Comparison of ENCODE assay signal across 23 cellular contexts in the genomic region with DNA sequence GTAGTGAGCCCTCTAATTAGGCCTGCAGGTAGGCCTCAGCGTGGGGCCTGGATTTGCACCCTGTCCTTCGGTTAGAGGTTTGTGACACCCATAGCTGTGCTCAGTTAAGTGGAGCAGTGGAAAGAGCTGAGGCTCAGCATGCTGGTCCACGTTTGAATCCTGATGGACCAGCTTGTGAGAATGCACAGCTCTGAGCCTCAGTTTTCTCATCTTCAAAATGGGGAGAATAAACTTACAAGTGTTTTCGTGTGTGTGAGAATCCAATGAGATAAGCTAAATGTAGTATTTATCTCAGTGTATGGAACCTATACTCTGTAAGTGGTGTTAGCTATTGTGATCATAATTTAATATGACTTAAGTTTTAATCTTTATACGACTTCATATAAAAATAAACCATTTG. TPM values are rescaled to one million over a fixed set of nuclear protein-coding genes. Genes with fewer than 3 reads are reported as not detected.
DNase-seq lines count a peak whose midpoint lies in the region; ATAC-seq, FAIRE-seq and TF ChIP-seq lines count a peak whose summit lies in the region.
"Had no signal": no experiment of that assay in that cellular context is flagged by ENCODE, and none has a peak within 500 bp of the region (broad histone marks: within the 10 kb centered on the region; RNA-seq: fewer than 3 reads in every experiment).

No MANE protein-coding gene starts in this region.

- no peak overlapping the region for H2BK12ac ChIP-seq in H1 (ENCODE audit: low read depth, low read length)

- H3K4ac ChIP-seq in H1 (replicated peaks; ENCODE audit: insufficient read length, low read depth, low read length), result no peak overlapping the region

- in situ Hi-C loops in HepG2 (cut with HindIII; ENCODE audit: extremely low pct_ligation_motif_present, low pct_unique_long_range_greater_than_20kb), result loop anchor here (10.0 kb wide), 1 partner anchor 149 kb away; no protein-coding TSS in a partner anchor

- H3K9ac ChIP-seq in HepG2 (ENCODE audit: insufficient read depth, low read depth, low read length) (no peak overlapping the region), H1 (replicated peaks in 1 of 4; ENCODE audit: extremely low read depth in 1 of 4, low read depth in 3 of 4, low read length in 3 of 4) (no peak overlapping the region)
- H3K9ac ChIP-seq: GM23248 had no signal

- DNase-seq in HepG2 (ENCODE audit: low spot score) (no peak), right lobe of liver (no peak), H1 (ENCODE audit: low read depth in 1 of 2, low spot score in 2 of 2) (no peak), T-cell (no peak), anterior cingulate cortex (lab: John Stamatoyannopoulos, UW) (no peak)
- no peak for DNase-seq in CD4-positive, alpha-beta T cell
- no peak for DNase-seq in activated naive CD4-positive, alpha-beta T cell treated with anti-CD3 and anti-CD28 coated beads, Interleukin-2, amount 10 ng/mL, durations not matched to agents 7 days and 5 days
- DNase-seq: ACHN; AML-193; Caco-2; CD4-positive, CD25-positive, alpha-beta regulatory T cell; GM23248; HCEC 1CT; KG1 had no signal

- H3K56ac ChIP-seq in H1 (replicated peaks; ENCODE audit: insufficient read length, low read depth, low read length), result no peak overlapping the region

- H3K23me2 ChIP-seq in H1 (ENCODE audit: low read depth, low read length), result no peaks in the 10 kb centered on the region; the same call in 1 of the 2 replicates

- TF ChIP-seq RAD21 in HepG2 (CRISPR knock-in tag; IDR thresholded peaks at IDR 0.05) (no peak), H1 (IDR thresholded peaks at IDR 0.05 in 1 of 2, conservative IDR thresholded peaks at IDR 0.05 in 1 of 2; ENCODE audit: low read depth in 2 of 2, low read length in 2 of 2) (no peak)

- no peak overlapping the region for H3K23ac ChIP-seq in H1 (ENCODE audit: insufficient read length)

- no peak overlapping the region for H3K18ac ChIP-seq in H1 (ENCODE audit: extremely low read depth, low read length)

- H4K91ac ChIP-seq in H1 (replicated peaks; ENCODE audit: insufficient read length, low read length), result no peak overlapping the region

- POLR2A ChIA-PET in HepG2 (lab: Yijun Ruan, JAX), result interaction anchor here (2.3 kb wide), 1 partner anchor 23 kb away, joined by 5 read pairs; a partner anchor contains a TSS
- POLR2A ChIA-PET in CD4-positive, alpha-beta T cell (lab: Charles Lee), result no interaction called here
- POLR2A ChIA-PET in H1 (lab: Charles Lee; ENCODE audit: partially characterized antibody), result interaction anchor here (0.6 kb wide), 1 partner anchor 250 kb away, joined by 4 read pairs; no protein-coding TSS in a partner anchor
- POLR2A ChIA-PET in T-cell (lab: Charles Lee), result no interaction called here

- H3K4me3 ChIP-seq in HepG2 (replicated peaks in 1 of 3; ENCODE audit: insufficient read depth in 1 of 3, low read depth in 2 of 3, low read length in 3 of 3), result no peak overlapping the region
- H3K4me3 ChIP-seq in right lobe of liver, result no peak overlapping the region
- no peak overlapping the region for H3K4me3 ChIP-seq in H1 (ENCODE audit: extremely low read depth in 1 of 4, insufficient read depth in 2 of 4, low read depth in 3 of 4, low read length in 4 of 4)
- H3K4me3 ChIP-seq: GM23248 had no signal

- no peak overlapping the region for H2BK5ac ChIP-seq in H1 (ENCODE audit: low read depth, low read length)

- 0 out of 2 replicates have a peak, but pooled peaks cover 4% of the 10 kb centered on the region for H3K79me1 ChIP-seq in H1 (ENCODE audit: low read depth, low read length)

- no peak overlapping the region for H2BK15ac ChIP-seq in H1 (ENCODE audit: low read length)

- 95% methylated on average over 5 of the region's 5 CpGs for WGBS in HepG2 (ENCODE audit: low lambda C conversion rate)
- 92% methylated on average over 5 of the region's 5 CpGs for WGBS in right lobe of liver (ENCODE audit: insufficient coverage, low coverage, low lambda C conversion rate, missing lambda C conversion rate)
- 91% methylated on average over 5 of the region's 5 CpGs; no CpG with 5 or more reads in 1 of the 2 experiments for WGBS in H1 (ENCODE audit: extremely low coverage in 1 of 2, insufficient coverage in 1 of 2, insufficient read length in 1 of 2, insufficient replicate concordance in 2 of 2, low coverage in 1 of 2, low lambda C conversion rate in 2 of 2, missing lambda C conversion rate in 1 of 2), 2 experiments

- H3K4me3 Mint-ChIP-seq in CD4-positive, alpha-beta T cell, result no peak overlapping the region
- H3K4me3 Mint-ChIP-seq in activated naive CD4-positive, alpha-beta T cell treated with anti-CD3 and anti-CD28 coated beads, Interleukin-2, amount 10 ng/mL, durations not matched to agents 7 days and 5 days, result no peak overlapping the region
- H3K4me3 Mint-ChIP-seq in T-cell, result peak overlapping the region in 1 of 3 donors; percentile 6
- H3K4me3 Mint-ChIP-seq: CD4-positive, CD25-positive, alpha-beta regulatory T cell had no signal

- H3K4me1 Mint-ChIP-seq in CD4-positive, alpha-beta T cell (ENCODE audit: low read depth), result peaks cover 77% of the 10 kb centered on the region
- H3K4me1 Mint-ChIP-seq in activated naive CD4-positive, alpha-beta T cell treated with anti-CD3 and anti-CD28 coated beads, Interleukin-2, amount 10 ng/mL, durations not matched to agents 7 days and 5 days, result peaks cover 12% of the 10 kb centered on the region
- peaks cover 57 to 70% (median 60%) of the 10 kb centered on the region in 3 donors for H3K4me1 Mint-ChIP-seq in T-cell

- FAIRE-seq in HepG2 (lab: Jason Lieb, UNC) (no peak), H1 (lab: Jason Lieb, UNC) (no peak)
- FAIRE-seq: A204.1, D721Med, G401.6, GM12891, GM19239, H54, HTR-8/SVneo had no signal

- no peaks in the 10 kb centered on the region for H3K9me3 Mint-ChIP-seq in CD4-positive, alpha-beta T cell
- no peaks in the 10 kb centered on the region for H3K9me3 Mint-ChIP-seq in activated naive CD4-positive, alpha-beta T cell treated with anti-CD3 and anti-CD28 coated beads, Interleukin-2, amount 10 ng/mL, durations not matched to agents 7 days and 5 days
- no peaks in the 10 kb centered on the region for H3K9me3 Mint-ChIP-seq in T-cell
- H3K9me3 Mint-ChIP-seq: CD4-positive, CD25-positive, alpha-beta regulatory T cell; IgD-negative memory B cell had no signal

- peaks cover 58% of the 10 kb centered on the region for H3K4me1 ChIP-seq in HepG2 (ENCODE audit: insufficient read depth, low read length)
- H3K4me1 ChIP-seq in right lobe of liver, result peaks cover 0 to 16% (median 6%) of the 10 kb centered on the region in 4 donors
- peaks cover 4 to 22% (median 7%) of the 10 kb centered on the region in 4 experiments; a peak in 6 of 7 replicates for H3K4me1 ChIP-seq in H1 (replicated peaks in 1 of 4; ENCODE audit: control insufficient read depth in 3 of 4, insufficient read depth in 4 of 4, low read length in 3 of 4)

- H3K4me2 ChIP-seq in HepG2 (ENCODE audit: low read depth, low read length), result no peak overlapping the region
- H3K4me2 ChIP-seq in H1 (ENCODE audit: insufficient read depth in 1 of 2, low read depth in 2 of 2, low read length in 2 of 2), result no peak overlapping the region

- H3K79me2 ChIP-seq in HepG2 (ENCODE audit: insufficient read depth, low read length) (peaks cover 55% of the 10 kb centered on the region), H1 (ENCODE audit: control insufficient read depth in 1 of 2, insufficient read depth in 2 of 2, low read length in 2 of 2) (no peaks in the 10 kb centered on the region)

- H3K27me3 ChIP-seq in HepG2 (ENCODE audit: control insufficient read depth in 1 of 2, insufficient read depth in 2 of 2, low read length in 2 of 2) (no peaks in the 10 kb centered on the region), right lobe of liver (no peaks in the 10 kb centered on the region), H1 (replicated peaks in 1 of 4; ENCODE audit: control insufficient read depth in 3 of 4, extremely low read depth in 1 of 4, insufficient read depth in 3 of 4, low read length in 3 of 4) (no peaks in the 10 kb centered on the region)
- no peaks in the 10 kb centered on the region for H3K27me3 ChIP-seq in CD4-positive, alpha-beta T cell (ENCODE audit: control insufficient read depth, insufficient read depth, low read length)

- H3K36me3 Mint-ChIP-seq in CD4-positive, alpha-beta T cell (ENCODE audit: low read depth), result peaks cover 8% of the 10 kb centered on the region
- H3K36me3 Mint-ChIP-seq in activated naive CD4-positive, alpha-beta T cell treated with anti-CD3 and anti-CD28 coated beads, Interleukin-2, amount 10 ng/mL, durations not matched to agents 7 days and 5 days, result peaks cover 3% of the 10 kb centered on the region
- H3K36me3 Mint-ChIP-seq in T-cell, result peaks cover 6% of the 10 kb centered on the region

- H3K36me3 ChIP-seq in HepG2 (replicated peaks in 1 of 2; ENCODE audit: control insufficient read depth in 1 of 2, insufficient read depth in 2 of 2, low read length in 2 of 2), result peaks cover 0 to 4% of the 10 kb centered on the region in 2 experiments; a peak in 1 of 5 replicates
- no peaks in the 10 kb centered on the region for H3K36me3 ChIP-seq in right lobe of liver
- H3K36me3 ChIP-seq in H1 (ENCODE audit: control insufficient read depth in 2 of 4, insufficient read depth in 4 of 4, low read length in 3 of 4), result no peaks in the 10 kb centered on the region

- no peak for TF ChIP-seq POLR2A in HepG2 (IDR thresholded peaks at IDR 0.05; ENCODE audit: insufficient read depth in 1 of 2, low read depth in 2 of 2, low read length in 2 of 2)
- TF ChIP-seq POLR2A in right lobe of liver (IDR thresholded peaks at IDR 0.05), result no peak
- no peak for TF ChIP-seq POLR2A in H1 (IDR thresholded peaks at IDR 0.05; ENCODE audit: control extremely low read depth in 1 of 2, low read depth in 2 of 2, low read length in 2 of 2)

- no peak overlapping the region for H2BK20ac ChIP-seq in H1 (ENCODE audit: low read length)

- H4K8ac ChIP-seq in H1 (ENCODE audit: extremely low read depth, insufficient read depth, low read length), result no peak overlapping the region

- TF ChIP-seq EP300 in HepG2 (IDR thresholded peaks at IDR 0.05; ENCODE audit: low read depth in 2 of 2, low read length in 2 of 2) (no peak), HepG2 (CRISPR knock-in tag; IDR thresholded peaks at IDR 0.05; ENCODE audit: borderline replicate concordance) (no peak), H1 (IDR thresholded peaks at IDR 0.05; ENCODE audit: borderline replicate concordance in 1 of 2, low read depth in 2 of 2, low read length in 2 of 2) (no peak)

- no peaks in the 10 kb centered on the region for H3K9me3 ChIP-seq in HepG2 (ENCODE audit: low read length)
- no peaks in the 10 kb centered on the region for H3K9me3 ChIP-seq in right lobe of liver
- no peaks in the 10 kb centered on the region for H3K9me3 ChIP-seq in CD4-positive, alpha-beta T cell (ENCODE audit: control insufficient read depth, low read length)
- H3K9me3 ChIP-seq in H1 (ENCODE audit: insufficient read depth in 2 of 2, low read depth in 1 of 2, low read length in 1 of 2), result no peaks in the 10 kb centered on the region
- H3K9me3 ChIP-seq: Caco-2 had no signal

- TF ChIP-seq CTCF in HepG2 (CRISPR knock-in tag; IDR thresholded peaks at IDR 0.05), result no peak
- TF ChIP-seq CTCF in right lobe of liver (IDR thresholded peaks at IDR 0.05), result no peak
- TF ChIP-seq CTCF in CD4-positive, alpha-beta T cell (IDR thresholded peaks at IDR 0.05), result no peak
- TF ChIP-seq CTCF in H1 (IDR thresholded peaks at IDR 0.05; ENCODE audit: control extremely low read depth in 1 of 3, insufficient read depth in 1 of 3, low read depth in 1 of 3, low read length in 3 of 3), result no peak

- H2BK120ac ChIP-seq in H1 (replicated peaks; ENCODE audit: low read depth, low read length), result no peak overlapping the region

- no peaks in the 10 kb centered on the region for H4K20me1 ChIP-seq in HepG2 (ENCODE audit: insufficient read depth, low read length)
- H4K20me1 ChIP-seq in H1 (replicated peaks in 1 of 2; ENCODE audit: control insufficient read depth in 1 of 2, insufficient read depth in 2 of 2, low read length in 2 of 2), result no peaks in the 10 kb centered on the region

- H3K27ac Mint-ChIP-seq in CD4-positive, alpha-beta T cell, result peak overlapping the region; percentile 45
- H3K27ac Mint-ChIP-seq in activated naive CD4-positive, alpha-beta T cell treated with anti-CD3 and anti-CD28 coated beads, Interleukin-2, amount 10 ng/mL, durations not matched to agents 7 days and 5 days, result no peak overlapping the region
- H3K27ac Mint-ChIP-seq in T-cell, result no peak overlapping the region
- H3K27ac Mint-ChIP-seq: CD4-positive, CD25-positive, alpha-beta regulatory T cell had no signal

- H2AFZ ChIP-seq in HepG2 (ENCODE audit: low read length) (no peak overlapping the region), H1 (ENCODE audit: low read length) (no peak overlapping the region)
- H2AFZ ChIP-seq: GM23248 had no signal

- H3K14ac ChIP-seq in H1 (ENCODE audit: insufficient read length), result no peak overlapping the region

- no peaks in the 10 kb centered on the region for H3K27me3 Mint-ChIP-seq in CD4-positive, alpha-beta T cell
- no peaks in the 10 kb centered on the region for H3K27me3 Mint-ChIP-seq in activated naive CD4-positive, alpha-beta T cell treated with anti-CD3 and anti-CD28 coated beads, Interleukin-2, amount 10 ng/mL, durations not matched to agents 7 days and 5 days
- H3K27me3 Mint-ChIP-seq in T-cell, result no peaks in the 10 kb centered on the region
- H3K27me3 Mint-ChIP-seq: CD4-positive, CD25-positive, alpha-beta regulatory T cell; IgD-negative memory B cell had no signal

- CTCF ChIA-PET in HepG2 (lab: Yijun Ruan, JAX; ENCODE audit: low intra/inter-chr PET ratio, low total read pairs), result no interaction called here
- CTCF ChIA-PET in CD4-positive, alpha-beta T cell (lab: Charles Lee), result no interaction called here
- CTCF ChIA-PET in H1 (lab: Charles Lee; ENCODE audit: partially characterized antibody), result interaction anchor here (0.8 to 2.5 kb wide), 6 partner anchors 21 to 254 kb away, joined by 3 to 11 read pairs (median 6); no protein-coding TSS in a partner anchor
- CTCF ChIA-PET in activated naive CD4-positive, alpha-beta T cell treated with anti-CD3 and anti-CD28 coated beads, Interleukin-2, amount 10 ng/mL, durations not matched to agents 7 days and 5 days (lab: Charles Lee), result interaction anchor here (0.8 kb wide), 1 partner anchor 385 kb away, joined by 3 read pairs; no protein-coding TSS in a partner anchor
- CTCF ChIA-PET in T-cell (lab: Charles Lee), result no interaction called here

- H2AK5ac ChIP-seq in H1 (ENCODE audit: low read depth, low read length), result no peak overlapping the region

- ATAC-seq in HepG2 (no peak), right lobe of liver (no peak), T-cell (replicated peaks in 1 of 4) (no peak)
- ATAC-seq in CD4-positive, alpha-beta T cell (ENCODE audit: poor library complexity), result no peak

- H3K27ac ChIP-seq in HepG2 (ENCODE audit: extremely low read length, insufficient read depth, low read length), result no peak overlapping the region
- H3K27ac ChIP-seq in right lobe of liver, result no peak overlapping the region
- no peak overlapping the region for H3K27ac ChIP-seq in CD4-positive, alpha-beta T cell (ENCODE audit: low read depth, low read length)
- H3K27ac ChIP-seq in H1 (ENCODE audit: low read depth, low read length), result no peak overlapping the region
- H3K27ac ChIP-seq: GM23248, HL-60 had no signal

- no peak overlapping the region for H4K5ac ChIP-seq in H1 (ENCODE audit: insufficient read length, low read depth, low read length)

- intact Hi-C loops in HepG2 (cut with micrococcal nuclease; ENCODE audit: unreplicated experiment), result no loop called here
- intact Hi-C loops in right lobe of liver (cut with DNase I), result no loop called here
- intact Hi-C loops in CD4-positive, alpha-beta T cell (cut with DNase I, micrococcal nuclease), result loop anchor here in 1 of 2 experiments (10.0 kb wide), 1 partner anchor 319 kb away; a partner anchor contains a TSS

- no TSS peak for BruUV-seq in HepG2 (replicated peaks; lab: Mats Ljungman, UMichigan)

RNA-seq across cellular contexts. Expression of a gene that starts 22.5 kb away (rescaled TPM):
- total RNA-seq in HepG2 (2016; rRNA removed; fragmentation: Illumina TruSeq; extraction: Trizol) (6.4 and 7.9 TPM in 2 replicates), right lobe of liver (10 to 100 TPM; 10.1 to 24.0 (median 13.4) TPM), T-cell (10 to 100 TPM; 15.9 to 21.1 (median 19.1) TPM)
- 5.1 and 5.6 TPM in 2 replicates for total RNA-seq in HepG2 (2016; cell fraction: cytosol; rRNA removed; fragmentation: Illumina TruSeq; extraction: Trizol; ENCODE audit: low read depth)
- 5.8 and 6.7 TPM in 2 replicates for total RNA-seq in HepG2 (2016; cell fraction: insoluble cytoplasmic fraction; rRNA removed; fragmentation: Illumina TruSeq; extraction: Trizol)
- 5.6 and 6.3 TPM in 2 replicates for total RNA-seq in HepG2 (2016; cell fraction: membrane; rRNA removed; fragmentation: Illumina TruSeq; extraction: Trizol)
- total RNA-seq in HepG2 (2016; cell fraction: nucleus; rRNA removed; fragmentation: Illumina TruSeq; extraction: Trizol), result 7.1 and 7.7 TPM in 2 replicates
- polyA plus RNA-seq in HepG2 (2011; rRNA removed) (24.2 and 27.4 TPM in 2 replicates), H1 (2011; rRNA removed) (19.8 and 27.6 TPM in 2 replicates)
- 13.2 and 18.2 TPM in 2 replicates for polyA plus RNA-seq in HepG2 (2011; cell fraction: cytosol; rRNA removed)
- polyA plus RNA-seq in HepG2 (2011; cell fraction: nucleus; rRNA removed), result 26.2 and 26.5 TPM in 2 replicates
- polyA plus RNA-seq in HepG2 (2012), result 17.5 and 20.3 TPM in 2 replicates
- polyA plus RNA-seq in HepG2 (2016; cell fraction: cytosol; fragmentation: Illumina TruSeq; extraction: Trizol; ENCODE audit: low read depth), result 8.0 and 8.6 TPM in 2 replicates
- 17.4 and 20.8 TPM in 2 replicates for polyA plus RNA-seq in HepG2 (2016; cell fraction: insoluble cytoplasmic fraction; fragmentation: Illumina TruSeq; extraction: Trizol; ENCODE audit: low read depth)
- polyA plus RNA-seq in HepG2 (2016; cell fraction: membrane; fragmentation: Illumina TruSeq; extraction: Trizol; ENCODE audit: low read depth), result 10.3 and 10.7 TPM in 2 replicates
- 13.2 and 13.4 TPM in 2 replicates for polyA plus RNA-seq in HepG2 (2016; cell fraction: nucleus; fragmentation: Illumina TruSeq; extraction: Trizol; ENCODE audit: insufficient read depth, low read depth)
- polyA minus RNA-seq in HepG2 (2011; rRNA and poly(A)+ RNA removed; ENCODE audit: low replicate concordance), result 28.2 and 50.1 TPM in 2 replicates
- 15.1 and 16.0 TPM in 2 replicates for polyA minus RNA-seq in HepG2 (2011; cell fraction: cytosol; rRNA and poly(A)+ RNA removed)
- 31.0 and 36.3 TPM in 2 replicates for polyA minus RNA-seq in HepG2 (2011; cell fraction: nucleus; rRNA and poly(A)+ RNA removed)
- total RNA-seq in CD4-positive, alpha-beta T cell, result 10 to 100 TPM; 13.1 to 13.9 TPM
- 13.1 and 13.8 TPM in 2 replicates for total RNA-seq in H1 (2021; fragmentation: NEBNext Ultra II Directional; extraction: Animal tissue kit (Norgen Biotek cat#: 25700))
- polyA plus RNA-seq in H1 (2011; cell fraction: cytosol; rRNA removed), result 16.2 TPM
- 17.5 TPM for polyA plus RNA-seq in H1 (2011; cell fraction: nucleus; rRNA removed)
- polyA plus RNA-seq in H1 (2012, experiment 1 of 2), result 7.3 to 14.1 TPM (median 12.1 TPM) in 4 replicates
- polyA plus RNA-seq in H1 (2012, experiment 2 of 2), result 15.7 TPM
- 8.8 TPM for polyA plus RNA-seq in H1 (2013, experiment 1 of 2)
- 9.1 TPM for polyA plus RNA-seq in H1 (2013, experiment 2 of 2)
- 11.9 and 12.1 TPM in 2 replicates for polyA minus RNA-seq in H1 (2011; rRNA and poly(A)+ RNA removed)
- 11.4 TPM for polyA minus RNA-seq in H1 (2011; cell fraction: cytosol; rRNA and poly(A)+ RNA removed)
- 22.0 TPM for polyA minus RNA-seq in H1 (2011; cell fraction: nucleus; rRNA and poly(A)+ RNA removed)

RNA-seq across cellular contexts. Expression of a gene that starts 52.2 kb away (rescaled TPM):
- 86.3 and 120 TPM in 2 replicates for total RNA-seq in HepG2 (2016; rRNA removed; fragmentation: Illumina TruSeq; extraction: Trizol)
- total RNA-seq in HepG2 (2016; cell fraction: cytosol; rRNA removed; fragmentation: Illumina TruSeq; extraction: Trizol; ENCODE audit: low read depth), result 21.3 and 22.5 TPM in 2 replicates
- 90.7 and 130 TPM in 2 replicates for total RNA-seq in HepG2 (2016; cell fraction: insoluble cytoplasmic fraction; rRNA removed; fragmentation: Illumina TruSeq; extraction: Trizol)
- total RNA-seq in HepG2 (2016; cell fraction: membrane; rRNA removed; fragmentation: Illumina TruSeq; extraction: Trizol), result 28.2 and 30.2 TPM in 2 replicates
- 36.7 and 39.2 TPM in 2 replicates for total RNA-seq in HepG2 (2016; cell fraction: nucleus; rRNA removed; fragmentation: Illumina TruSeq; extraction: Trizol)
- polyA plus RNA-seq in HepG2 (2011; rRNA removed), result 29.7 and 32.7 TPM in 2 replicates
- polyA plus RNA-seq in HepG2 (2011; cell fraction: cytosol; rRNA removed), result 38.1 and 39.4 TPM in 2 replicates
- 13.5 and 14.5 TPM in 2 replicates for polyA plus RNA-seq in HepG2 (2011; cell fraction: nucleus; rRNA removed)
- 33.6 and 40.3 TPM in 2 replicates for polyA plus RNA-seq in HepG2 (2012)
- 11.3 and 12.3 TPM in 2 replicates for polyA plus RNA-seq in HepG2 (2016; cell fraction: cytosol; fragmentation: Illumina TruSeq; extraction: Trizol; ENCODE audit: low read depth)
- polyA plus RNA-seq in HepG2 (2016; cell fraction: insoluble cytoplasmic fraction; fragmentation: Illumina TruSeq; extraction: Trizol; ENCODE audit: low read depth), result 101 and 104 TPM in 2 replicates
- polyA plus RNA-seq in HepG2 (2016; cell fraction: membrane; fragmentation: Illumina TruSeq; extraction: Trizol; ENCODE audit: low read depth), result 16.7 and 17.6 TPM in 2 replicates
- polyA plus RNA-seq in HepG2 (2016; cell fraction: nucleus; fragmentation: Illumina TruSeq; extraction: Trizol; ENCODE audit: insufficient read depth, low read depth), result 38.5 and 40.8 TPM in 2 replicates
- 48.8 and 126 TPM in 2 replicates for polyA minus RNA-seq in HepG2 (2011; rRNA and poly(A)+ RNA removed; ENCODE audit: low replicate concordance)
- 20.6 and 22.9 TPM in 2 replicates for polyA minus RNA-seq in HepG2 (2011; cell fraction: cytosol; rRNA and poly(A)+ RNA removed)
- polyA minus RNA-seq in HepG2 (2011; cell fraction: nucleus; rRNA and poly(A)+ RNA removed), result 24.2 and 25.6 TPM in 2 replicates
- total RNA-seq in right lobe of liver, result 10 to 100 TPM in 5 of 6 experiments, 1 to 10 TPM in 1; 8.6 to 20.3 (median 12.9) TPM
- total RNA-seq in CD4-positive, alpha-beta T cell, result 1 to 10 TPM; 5.6 to 7.7 TPM
- 131 and 135 TPM in 2 replicates for total RNA-seq in H1 (2021; fragmentation: NEBNext Ultra II Directional; extraction: Animal tissue kit (Norgen Biotek cat#: 25700))
- polyA plus RNA-seq in H1 (2011; rRNA removed), result 112 and 113 TPM in 2 replicates
- 155 TPM for polyA plus RNA-seq in H1 (2011; cell fraction: cytosol; rRNA removed)
- 102 TPM for polyA plus RNA-seq in H1 (2011; cell fraction: nucleus; rRNA removed)
- 147 to 169 TPM (median 163 TPM) in 4 replicates for polyA plus RNA-seq in H1 (2012, experiment 1 of 2)
- 94.8 TPM for polyA plus RNA-seq in H1 (2012, experiment 2 of 2)
- polyA plus RNA-seq in H1 (2013, experiment 1 of 2), result 76.0 TPM
- 74.4 TPM for polyA plus RNA-seq in H1 (2013, experiment 2 of 2)
- polyA minus RNA-seq in H1 (2011; rRNA and poly(A)+ RNA removed), result 78.8 and 104 TPM in 2 replicates
- 81.2 TPM for polyA minus RNA-seq in H1 (2011; cell fraction: cytosol; rRNA and poly(A)+ RNA removed)
- polyA minus RNA-seq in H1 (2011; cell fraction: nucleus; rRNA and poly(A)+ RNA removed), result 68.8 TPM
- total RNA-seq in T-cell, result 10 to 100 TPM; 21.4 to 33.4 (median 29.9) TPM

Comparison
In these comparisons a context has a peak if more than half of its experiments do, and no peak if none do; other contexts are left out.
1. CTCF ChIA-PET loops: an anchor here in H1 (0.8 to 2.5 kb wide) and activated naive CD4-positive, alpha-beta T cell treated with anti-CD3 and anti-CD28 coated beads, Interleukin-2, amount 10 ng/mL, durations not matched to agents 7 days and 5 days (0.8 kb wide); none called in HepG2, CD4-positive, alpha-beta T cell and T-cell.
2. POLR2A ChIA-PET loops: an anchor here in HepG2 (2.3 kb wide) and H1 (0.6 kb wide); none called in CD4-positive, alpha-beta T cell and T-cell.